In genomic region chr19:4531562-4532165, GRCh38 we compare ENCODE assay signal across 1 cellular context.
TF ChIP-seq lines count a peak whose summit lies in the region.

No MANE protein-coding gene starts in this region.

TF ChIP-seq in HepG2, 621 proteins besides CTCF, POLR2A, EP300 and RAD21 (continued from another document and continues in another):
- TF ChIP-seq FOSL1 (CRISPR knock-in tag; IDR thresholded peaks at IDR 0.05; ENCODE audit: borderline replicate concordance): no peak
- no peak for TF ChIP-seq ZFP36L1 (CRISPR knock-in tag; IDR thresholded peaks at IDR 0.05)
- TF ChIP-seq ZNF121 (CRISPR knock-in tag; IDR thresholded peaks at IDR 0.05): no peak
- no peak for TF ChIP-seq ZNF20 (CRISPR knock-in tag; IDR thresholded peaks at IDR 0.05)
- no peak for TF ChIP-seq XBP1 (CRISPR knock-in tag; IDR thresholded peaks at IDR 0.05)
- TF ChIP-seq FOXA1 (IDR thresholded peaks at IDR 0.05): no peak
- peak; percentile 92 for TF ChIP-seq FOXA1 (CRISPR knock-in tag; IDR thresholded peaks at IDR 0.05)
- TF ChIP-seq PCBP1 (IDR thresholded peaks at IDR 0.05; ENCODE audit: borderline replicate concordance, low read depth, low read length): no peak
- TF ChIP-seq TP53 (CRISPR knock-in tag; conservative IDR thresholded peaks at IDR 0.05): no peak
- TF ChIP-seq ZSCAN12 (CRISPR knock-in tag; IDR thresholded peaks at IDR 0.05): no peak
- 0 out of 2 replicates have a peak, but pooled peaks have one; percentile 86 for TF ChIP-seq ZNF235 (CRISPR knock-in tag; IDR thresholded peaks at IDR 0.05; ENCODE audit: borderline replicate concordance)
- no peak for TF ChIP-seq ZNF383 (CRISPR knock-in tag; IDR thresholded peaks at IDR 0.05; ENCODE audit: borderline replicate concordance)
- TF ChIP-seq SMAD1 (CRISPR knock-in tag; IDR thresholded peaks at IDR 0.05; ENCODE audit: borderline replicate concordance, low read depth): 0 out of 2 replicates have a peak, but pooled peaks have one; percentile 44
- TF ChIP-seq KDM5A (IDR thresholded peaks at IDR 0.05; ENCODE audit: borderline replicate concordance, low read length): no peak
- no peak for TF ChIP-seq ZNF784 (CRISPR knock-in tag; IDR thresholded peaks at IDR 0.05; ENCODE audit: borderline replicate concordance)
- no peak for TF ChIP-seq NCOR1 (IDR thresholded peaks at IDR 0.05; ENCODE audit: borderline replicate concordance, low read length)
- TF ChIP-seq PRPF4 (IDR thresholded peaks at IDR 0.05; ENCODE audit: low read depth, low read length, poor library complexity, severe bottlenecking): no peak
- no peak for TF ChIP-seq TAF15 (IDR thresholded peaks at IDR 0.05; ENCODE audit: low read depth, low read length, poor library complexity, severe bottlenecking)
- TF ChIP-seq, protein P1, sequence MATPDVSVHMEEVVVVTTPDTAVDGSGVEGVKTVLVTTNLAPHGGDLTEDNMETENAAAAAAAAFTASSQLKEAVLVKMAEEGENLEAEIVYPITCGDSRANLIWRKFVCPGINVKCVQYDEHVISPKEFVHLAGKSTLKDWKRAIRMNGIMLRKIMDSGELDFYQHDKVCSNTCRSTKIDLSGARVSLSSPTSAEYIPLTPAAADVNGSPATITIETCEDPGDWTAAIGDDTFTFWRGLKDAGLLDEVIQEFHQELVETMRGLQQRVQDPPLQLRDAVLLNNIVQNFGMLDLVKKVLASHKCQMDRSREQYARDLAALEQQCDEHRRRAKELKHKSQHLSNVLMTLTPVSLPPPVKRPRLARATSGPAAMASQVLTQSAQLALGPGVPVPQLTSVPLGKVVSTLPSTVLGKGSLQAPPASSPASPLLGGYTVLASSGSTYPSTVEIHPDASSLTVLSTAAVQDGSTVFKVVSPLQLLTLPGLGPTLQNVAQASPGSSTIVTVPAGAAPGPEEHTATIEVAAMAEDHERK (CRISPR knock-in tag; IDR thresholded peaks at IDR 0.05; ENCODE audit: low read depth): no peak
- TF ChIP-seq ZNF749 (CRISPR knock-in tag; IDR thresholded peaks at IDR 0.05; ENCODE audit: borderline replicate concordance): no peak
- TF ChIP-seq ZNF543 (CRISPR knock-in tag; IDR thresholded peaks at IDR 0.05): no peak
- TF ChIP-seq HCFC1 (IDR thresholded peaks at IDR 0.05; ENCODE audit: low read depth, low read length): no peak
- no peak for TF ChIP-seq SAFB2 (CRISPR knock-in tag; IDR thresholded peaks at IDR 0.05; ENCODE audit: borderline replicate concordance, low read depth)
- TF ChIP-seq ZNF792 (CRISPR knock-in tag; IDR thresholded peaks at IDR 0.05): peak; percentile 92; the same call in 1 of the 2 replicates
- TF ChIP-seq, protein P2, sequence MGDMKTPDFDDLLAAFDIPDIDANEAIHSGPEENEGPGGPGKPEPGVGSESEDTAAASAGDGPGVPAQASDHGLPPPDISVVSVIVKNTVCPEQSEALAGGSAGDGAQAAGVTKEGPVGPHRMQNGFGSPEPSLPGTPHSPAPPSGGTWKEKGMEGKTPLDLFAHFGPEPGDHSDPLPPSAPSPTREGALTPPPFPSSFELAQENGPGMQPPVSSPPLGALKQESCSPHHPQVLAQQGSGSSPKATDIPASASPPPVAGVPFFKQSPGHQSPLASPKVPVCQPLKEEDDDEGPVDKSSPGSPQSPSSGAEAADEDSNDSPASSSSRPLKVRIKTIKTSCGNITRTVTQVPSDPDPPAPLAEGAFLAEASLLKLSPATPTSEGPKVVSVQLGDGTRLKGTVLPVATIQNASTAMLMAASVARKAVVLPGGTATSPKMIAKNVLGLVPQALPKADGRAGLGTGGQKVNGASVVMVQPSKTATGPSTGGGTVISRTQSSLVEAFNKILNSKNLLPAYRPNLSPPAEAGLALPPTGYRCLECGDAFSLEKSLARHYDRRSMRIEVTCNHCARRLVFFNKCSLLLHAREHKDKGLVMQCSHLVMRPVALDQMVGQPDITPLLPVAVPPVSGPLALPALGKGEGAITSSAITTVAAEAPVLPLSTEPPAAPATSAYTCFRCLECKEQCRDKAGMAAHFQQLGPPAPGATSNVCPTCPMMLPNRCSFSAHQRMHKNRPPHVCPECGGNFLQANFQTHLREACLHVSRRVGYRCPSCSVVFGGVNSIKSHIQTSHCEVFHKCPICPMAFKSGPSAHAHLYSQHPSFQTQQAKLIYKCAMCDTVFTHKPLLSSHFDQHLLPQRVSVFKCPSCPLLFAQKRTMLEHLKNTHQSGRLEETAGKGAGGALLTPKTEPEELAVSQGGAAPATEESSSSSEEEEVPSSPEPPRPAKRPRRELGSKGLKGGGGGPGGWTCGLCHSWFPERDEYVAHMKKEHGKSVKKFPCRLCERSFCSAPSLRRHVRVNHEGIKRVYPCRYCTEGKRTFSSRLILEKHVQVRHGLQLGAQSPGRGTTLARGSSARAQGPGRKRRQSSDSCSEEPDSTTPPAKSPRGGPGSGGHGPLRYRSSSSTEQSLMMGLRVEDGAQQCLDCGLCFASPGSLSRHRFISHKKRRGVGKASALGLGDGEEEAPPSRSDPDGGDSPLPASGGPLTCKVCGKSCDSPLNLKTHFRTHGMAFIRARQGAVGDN (CRISPR knock-in tag; IDR thresholded peaks at IDR 0.05): peak; percentile 100
- TF ChIP-seq, protein P3, sequence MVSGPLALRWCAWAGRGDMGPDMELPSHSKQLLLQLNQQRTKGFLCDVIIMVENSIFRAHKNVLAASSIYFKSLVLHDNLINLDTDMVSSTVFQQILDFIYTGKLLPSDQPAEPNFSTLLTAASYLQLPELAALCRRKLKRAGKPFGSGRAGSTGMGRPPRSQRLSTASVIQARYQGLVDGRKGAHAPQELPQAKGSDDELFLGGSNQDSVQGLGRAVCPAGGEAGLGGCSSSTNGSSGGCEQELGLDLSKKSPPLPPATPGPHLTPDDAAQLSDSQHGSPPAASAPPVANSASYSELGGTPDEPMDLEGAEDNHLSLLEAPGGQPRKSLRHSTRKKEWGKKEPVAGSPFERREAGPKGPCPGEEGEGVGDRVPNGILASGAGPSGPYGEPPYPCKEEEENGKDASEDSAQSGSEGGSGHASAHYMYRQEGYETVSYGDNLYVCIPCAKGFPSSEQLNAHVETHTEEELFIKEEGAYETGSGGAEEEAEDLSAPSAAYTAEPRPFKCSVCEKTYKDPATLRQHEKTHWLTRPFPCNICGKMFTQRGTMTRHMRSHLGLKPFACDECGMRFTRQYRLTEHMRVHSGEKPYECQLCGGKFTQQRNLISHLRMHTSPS (CRISPR knock-in tag; IDR thresholded peaks at IDR 0.05; ENCODE audit: low read depth): peak; percentile 88
- TF ChIP-seq KAT7 (CRISPR knock-in tag; IDR thresholded peaks at IDR 0.05; ENCODE audit: borderline replicate concordance): no peak
- peak; percentile 54; the same call in 1 of the 2 replicates for TF ChIP-seq EEA1 (CRISPR knock-in tag; IDR thresholded peaks at IDR 0.05; ENCODE audit: borderline replicate concordance)
- TF ChIP-seq, protein P4, sequence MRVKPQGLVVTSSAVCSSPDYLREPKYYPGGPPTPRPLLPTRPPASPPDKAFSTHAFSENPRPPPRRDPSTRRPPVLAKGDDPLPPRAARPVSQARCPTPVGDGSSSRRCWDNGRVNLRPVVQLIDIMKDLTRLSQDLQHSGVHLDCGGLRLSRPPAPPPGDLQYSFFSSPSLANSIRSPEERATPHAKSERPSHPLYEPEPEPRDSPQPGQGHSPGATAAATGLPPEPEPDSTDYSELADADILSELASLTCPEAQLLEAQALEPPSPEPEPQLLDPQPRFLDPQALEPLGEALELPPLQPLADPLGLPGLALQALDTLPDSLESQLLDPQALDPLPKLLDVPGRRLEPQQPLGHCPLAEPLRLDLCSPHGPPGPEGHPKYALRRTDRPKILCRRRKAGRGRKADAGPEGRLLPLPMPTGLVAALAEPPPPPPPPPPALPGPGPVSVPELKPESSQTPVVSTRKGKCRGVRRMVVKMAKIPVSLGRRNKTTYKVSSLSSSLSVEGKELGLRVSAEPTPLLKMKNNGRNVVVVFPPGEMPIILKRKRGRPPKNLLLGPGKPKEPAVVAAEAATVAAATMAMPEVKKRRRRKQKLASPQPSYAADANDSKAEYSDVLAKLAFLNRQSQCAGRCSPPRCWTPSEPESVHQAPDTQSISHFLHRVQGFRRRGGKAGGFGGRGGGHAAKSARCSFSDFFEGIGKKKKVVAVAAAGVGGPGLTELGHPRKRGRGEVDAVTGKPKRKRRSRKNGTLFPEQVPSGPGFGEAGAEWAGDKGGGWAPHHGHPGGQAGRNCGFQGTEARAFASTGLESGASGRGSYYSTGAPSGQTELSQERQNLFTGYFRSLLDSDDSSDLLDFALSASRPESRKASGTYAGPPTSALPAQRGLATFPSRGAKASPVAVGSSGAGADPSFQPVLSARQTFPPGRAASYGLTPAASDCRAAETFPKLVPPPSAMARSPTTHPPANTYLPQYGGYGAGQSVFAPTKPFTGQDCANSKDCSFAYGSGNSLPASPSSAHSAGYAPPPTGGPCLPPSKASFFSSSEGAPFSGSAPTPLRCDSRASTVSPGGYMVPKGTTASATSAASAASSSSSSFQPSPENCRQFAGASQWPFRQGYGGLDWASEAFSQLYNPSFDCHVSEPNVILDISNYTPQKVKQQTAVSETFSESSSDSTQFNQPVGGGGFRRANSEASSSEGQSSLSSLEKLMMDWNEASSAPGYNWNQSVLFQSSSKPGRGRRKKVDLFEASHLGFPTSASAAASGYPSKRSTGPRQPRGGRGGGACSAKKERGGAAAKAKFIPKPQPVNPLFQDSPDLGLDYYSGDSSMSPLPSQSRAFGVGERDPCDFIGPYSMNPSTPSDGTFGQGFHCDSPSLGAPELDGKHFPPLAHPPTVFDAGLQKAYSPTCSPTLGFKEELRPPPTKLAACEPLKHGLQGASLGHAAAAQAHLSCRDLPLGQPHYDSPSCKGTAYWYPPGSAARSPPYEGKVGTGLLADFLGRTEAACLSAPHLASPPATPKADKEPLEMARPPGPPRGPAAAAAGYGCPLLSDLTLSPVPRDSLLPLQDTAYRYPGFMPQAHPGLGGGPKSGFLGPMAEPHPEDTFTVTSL (CRISPR knock-in tag; IDR thresholded peaks at IDR 0.05; ENCODE audit: borderline replicate concordance): no peak
- no peak for TF ChIP-seq SIX1 (CRISPR knock-in tag; IDR thresholded peaks at IDR 0.05; ENCODE audit: borderline replicate concordance)
- peak; percentile 92; the same call in 1 of the 2 replicates for TF ChIP-seq KDM5B (CRISPR knock-in tag; IDR thresholded peaks at IDR 0.05; ENCODE audit: borderline replicate concordance)
- TF ChIP-seq ZBTB42 (CRISPR knock-in tag; IDR thresholded peaks at IDR 0.05): peak; percentile 80; the same call in 1 of the 2 replicates
- 0 out of 2 replicates have a peak, but pooled peaks have one; percentile 58 for TF ChIP-seq ZNF142 (CRISPR knock-in tag; IDR thresholded peaks at IDR 0.05)
- TF ChIP-seq, protein P5, sequence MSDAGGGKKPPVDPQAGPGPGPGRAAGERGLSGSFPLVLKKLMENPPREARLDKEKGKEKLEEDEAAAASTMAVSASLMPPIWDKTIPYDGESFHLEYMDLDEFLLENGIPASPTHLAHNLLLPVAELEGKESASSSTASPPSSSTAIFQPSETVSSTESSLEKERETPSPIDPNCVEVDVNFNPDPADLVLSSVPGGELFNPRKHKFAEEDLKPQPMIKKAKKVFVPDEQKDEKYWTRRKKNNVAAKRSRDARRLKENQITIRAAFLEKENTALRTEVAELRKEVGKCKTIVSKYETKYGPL (CRISPR knock-in tag; IDR thresholded peaks at IDR 0.05): no peak
- TF ChIP-seq MYC (CRISPR knock-in tag; IDR thresholded peaks at IDR 0.05; ENCODE audit: borderline replicate concordance): peak; percentile 97
- no peak for TF ChIP-seq ZNF207 (IDR thresholded peaks at IDR 0.05; ENCODE audit: borderline replicate concordance)
- peak; percentile 67; the same call in 1 of the 2 replicates for TF ChIP-seq ZBTB26 (CRISPR knock-in tag; IDR thresholded peaks at IDR 0.05; ENCODE audit: borderline replicate concordance)
- no peak for TF ChIP-seq U2AF2 (IDR thresholded peaks at IDR 0.05; ENCODE audit: low read depth, low read length)
